1 cellular context compared by ENCODE assay signal in genomic region chr11:118138839-118139420, GRCh38.
TF ChIP-seq lines count a peak whose summit lies in the region.

No MANE protein-coding gene starts in this region.

TF ChIP-seq in GM23338, 12 proteins besides CTCF, POLR2A, EP300 and RAD21 (continued from another document):
- TF ChIP-seq ZNF462 (CRISPR knock-in tag; IDR thresholded peaks at IDR 0.05): no peak
- no peak for TF ChIP-seq ZNF331 (CRISPR knock-in tag; IDR thresholded peaks at IDR 0.05; ENCODE audit: low read depth)
- no peak for TF ChIP-seq NANOG (IDR thresholded peaks at IDR 0.05; ENCODE audit: borderline replicate concordance)
- TF ChIP-seq POLR2AphosphoS5 (IDR thresholded peaks at IDR 0.05; ENCODE audit: low read depth): no peak
- TF ChIP-seq ETS1 (IDR thresholded peaks at IDR 0.05): no peak
- no peak for TF ChIP-seq EZH2phosphoT487 (IDR thresholded peaks at IDR 0.05; ENCODE audit: unreplicated experiment)
- no peak for TF ChIP-seq ZNF114 (CRISPR knock-in tag; IDR thresholded peaks at IDR 0.05)
TF ChIP-seq in GM23338: peak in this region for 0.
